In the genomic region with DNA sequence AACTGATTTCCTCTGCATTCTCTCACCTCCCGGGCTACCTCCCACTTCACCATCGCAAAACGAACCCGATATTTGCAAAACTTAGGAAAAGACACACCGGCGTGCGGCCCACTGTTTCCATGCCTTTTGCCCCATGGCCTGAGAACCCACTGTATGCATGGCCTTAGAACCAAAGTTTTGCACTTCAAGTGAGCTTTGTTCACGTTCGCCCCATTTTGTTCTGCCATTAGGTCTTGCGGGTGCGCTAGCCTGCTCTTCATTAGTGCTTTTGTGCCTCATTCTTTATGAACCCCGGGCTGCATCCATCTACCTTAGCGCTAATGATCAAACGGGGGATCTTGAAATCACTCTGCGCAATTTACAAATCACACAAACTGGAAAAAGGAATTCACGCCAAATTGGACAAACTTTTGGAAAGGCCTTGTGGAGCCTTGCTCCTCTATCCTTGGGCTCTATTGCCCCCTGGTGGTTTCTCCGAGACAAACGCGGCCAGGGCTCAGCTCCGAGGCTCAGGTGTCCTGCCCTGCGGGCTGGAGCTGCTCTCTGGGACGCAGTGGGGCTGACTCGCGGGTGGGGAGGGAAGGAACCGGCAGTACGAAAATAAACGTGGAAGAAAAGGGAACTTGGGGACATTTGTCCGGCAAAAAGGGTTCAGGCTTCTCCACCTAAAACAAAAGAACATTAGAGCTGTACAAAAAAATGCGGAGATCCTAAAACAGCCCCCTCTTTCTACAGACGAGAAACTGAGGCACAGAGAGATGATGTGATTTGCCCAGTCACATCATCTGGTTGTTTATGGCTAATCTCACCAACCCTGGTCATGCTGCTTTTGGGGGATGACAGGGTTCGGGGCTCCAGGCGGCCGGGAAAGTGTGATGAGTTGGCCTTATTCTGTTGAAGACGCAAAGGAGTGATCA, we compare ENCODE assay signal across 8 cellular contexts.
DNase-seq lines count a peak whose midpoint lies in the region; ATAC-seq, FAIRE-seq and TF ChIP-seq lines count a peak whose summit lies in the region.

No MANE protein-coding gene starts in this region.

- TF ChIP-seq POLR2A in GM12891 (IDR thresholded peaks at IDR 0.05; ENCODE audit: low read depth, low read length) (no peak), erythroblast (IDR thresholded peaks at IDR 0.05; ENCODE audit: low read length) (no peak)

- no peaks in the 10 kb centered on the region for H3K9me3 Mint-ChIP-seq in activated CD8-positive, alpha-beta memory T cell treated with anti-CD3 and anti-CD28 coated beads, Interleukin-2, amount 10 ng/mL, durations not matched to agents 7 days and 5 days (ENCODE audit: low read depth)

- FAIRE-seq in GM12891 (lab: Jason Lieb, UNC): peak; percentile 28

- no peaks in the 10 kb centered on the region for H3K36me3 Mint-ChIP-seq in activated CD8-positive, alpha-beta memory T cell treated with anti-CD3 and anti-CD28 coated beads, Interleukin-2, amount 10 ng/mL, durations not matched to agents 7 days and 5 days

- peaks cover 71% of the 10 kb centered on the region for H3K27me3 Mint-ChIP-seq in activated CD8-positive, alpha-beta memory T cell treated with anti-CD3 and anti-CD28 coated beads, Interleukin-2, amount 10 ng/mL, durations not matched to agents 7 days and 5 days

- H3K4me3 Mint-ChIP-seq in activated CD8-positive, alpha-beta memory T cell treated with anti-CD3 and anti-CD28 coated beads, Interleukin-2, amount 10 ng/mL, durations not matched to agents 7 days and 5 days: peak overlapping the region; percentile 41

- peaks cover 27% of the 10 kb centered on the region for H3K4me1 Mint-ChIP-seq in activated CD8-positive, alpha-beta memory T cell treated with anti-CD3 and anti-CD28 coated beads, Interleukin-2, amount 10 ng/mL, durations not matched to agents 7 days and 5 days

- peak; percentile 77 for DNase-seq in A172 (ENCODE audit: low spot score)
- DNase-seq in GM12891 (ENCODE audit: insufficient read length, low spot score): peak; percentile 38
- peak; percentile 90 for DNase-seq in NCI-H82 (lab: John Stamatoyannopoulos, UW)
- DNase-seq in activated CD8-positive, alpha-beta memory T cell treated with anti-CD3 and anti-CD28 coated beads, Interleukin-2, amount 10 ng/mL, durations not matched to agents 7 days and 5 days: peak; percentile 75
- peak; percentile 56 to 78 for DNase-seq in erythroblast (lab: John Stamatoyannopoulos, UW)
- DNase-seq in middle frontal gyrus (ENCODE audit: extremely low spot score, low spot score): peak; percentile 78
- DNase-seq in stimulated activated naive CD8-positive, alpha-beta T cell treated with anti-CD3 and anti-CD28 coated beads, Interleukin-15, Interleukin-2, amounts not matched to agents 100 U/mL and 50 U/mL, for 24 hours: peak; percentile 75

- ATAC-seq in HG03457 (IDR thresholded peaks at IDR 0.05; ENCODE audit: unreplicated experiment): peak; percentile 51
- ATAC-seq in activated CD8-positive, alpha-beta memory T cell treated with anti-CD3 and anti-CD28 coated beads, Interleukin-2, amount 10 ng/mL, durations not matched to agents 7 days and 5 days: peak; percentile 45
- peak; percentile 50 for ATAC-seq in stimulated activated naive CD8-positive, alpha-beta T cell treated with anti-CD3 and anti-CD28 coated beads, Interleukin-15, Interleukin-2, amounts not matched to agents 100 U/mL and 50 U/mL, for 24 hours

- CTCF ChIA-PET in activated CD8-positive, alpha-beta memory T cell treated with anti-CD3 and anti-CD28 coated beads, Interleukin-2, amount 10 ng/mL, durations not matched to agents 7 days and 5 days (lab: Charles Lee): interaction anchor here (0.6 to 2.2 kb wide), 14 partner anchors 10 to 1310 kb away, joined by 3 to 17 read pairs (median 4); no protein-coding TSS in a partner anchor

- H3K27ac Mint-ChIP-seq in activated CD8-positive, alpha-beta memory T cell treated with anti-CD3 and anti-CD28 coated beads, Interleukin-2, amount 10 ng/mL, durations not matched to agents 7 days and 5 days: peak overlapping the region; percentile 6

TF ChIP-seq in GM12891, 5 proteins besides CTCF, POLR2A, EP300 and RAD21:
- TF ChIP-seq PAX5 (IDR thresholded peaks at IDR 0.05; ENCODE audit: insufficient read depth, low read length, severe bottlenecking) (no peak), TAF1 (IDR thresholded peaks at IDR 0.05; ENCODE audit: low read depth, low read length) (no peak), POLR2AphosphoS5 (IDR thresholded peaks at IDR 0.05; ENCODE audit: low read depth, low read length) (no peak), POU2F2 (IDR thresholded peaks at IDR 0.05; ENCODE audit: low read depth, low read length) (no peak), SPI1 (IDR thresholded peaks at IDR 0.05; ENCODE audit: low read depth, low read length) (no peak)
TF ChIP-seq in GM12891: peak in this region for 0.

Comparison
In these comparisons a context has a peak if more than half of its experiments do, and no peak if none do; other contexts are left out.
1. Peak in every context shown above with its lines: DNase-seq and ATAC-seq.
2. DNase-seq: peak in every context shown above with its lines; median percentile 90 in NCI-H82; 78 in middle frontal gyrus; 77 in A172; 75 in activated CD8-positive, alpha-beta memory T cell treated with anti-CD3 and anti-CD28 coated beads, Interleukin-2, amount 10 ng/mL, durations not matched to agents 7 days and 5 days; 75 in stimulated activated naive CD8-positive, alpha-beta T cell treated with anti-CD3 and anti-CD28 coated beads, Interleukin-15, Interleukin-2, amounts not matched to agents 100 U/mL and 50 U/mL, for 24 hours; 67 in erythroblast; 38 in GM12891.